Comparison of ENCODE assay signal across 21 cellular contexts in the genomic region with DNA sequence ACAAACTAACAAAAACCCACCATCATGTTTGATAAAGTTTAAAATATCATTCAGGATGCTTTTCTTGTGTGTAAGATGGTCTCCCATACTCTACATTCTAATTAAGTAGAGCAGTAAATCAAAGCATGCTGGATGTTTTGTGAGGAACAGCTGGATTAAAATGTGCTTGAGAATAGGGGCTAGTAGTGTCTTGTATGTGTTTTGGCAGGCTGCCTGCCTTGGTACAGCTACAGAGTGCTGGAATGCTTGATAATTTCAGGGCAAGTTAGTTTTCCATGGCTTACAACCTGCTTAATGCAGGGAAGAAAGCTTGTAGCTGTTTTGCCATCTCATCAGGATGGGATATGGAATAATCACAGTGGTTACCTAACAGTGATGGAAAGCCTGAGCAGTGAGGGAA.
"Had no signal": no experiment of that assay in that cellular context is flagged by ENCODE, and none has a peak within 500 bp of the region (broad histone marks: within the 10 kb centered on the region; RNA-seq: fewer than 3 reads in every experiment).

No MANE protein-coding gene starts in this region.

- H3K36me3 ChIP-seq: left lung, neutrophil, pancreas, right lobe of liver, upper lobe of right lung had no signal

- H3K9me3 Mint-ChIP-seq: activated CD4-positive, alpha-beta memory T cell treated with anti-CD3 and anti-CD28 coated beads, Interleukin-2, amount 10 ng/mL, durations not matched to agents 7 days and 5 days; endodermal cell; stimulated activated naive B cell treated with anti-CD40 and anti-IgM and Interleukin-4, amounts not matched to agents 10 μg/mL and 1 μg/mL and 100 μg/mL, for 72 hours had no signal

- H3K27ac ChIP-seq: body of pancreas, left lung, neutrophil, pancreas, right lobe of liver, upper lobe of right lung had no signal

- H3K27me3 ChIP-seq: body of pancreas, left lung, neutrophil, pancreas, right lobe of liver, upper lobe of right lung had no signal

- ATAC-seq: activated CD8-positive, alpha-beta memory T cell treated with anti-CD3 and anti-CD28 coated beads, Interleukin-2, amount 10 ng/mL, durations not matched to agents 7 days and 5 days; body of pancreas; left lung; mucosa of descending colon; pancreas; right lobe of liver; stimulated activated naive B cell treated with anti-CD40 and anti-IgM and Interleukin-4, amounts not matched to agents 10 μg/mL and 1 μg/mL and 100 μg/mL, for 72 hours; T-cell; upper lobe of right lung had no signal

- H3K27me3 Mint-ChIP-seq: activated CD4-positive, alpha-beta memory T cell treated with anti-CD3 and anti-CD28 coated beads, Interleukin-2, amount 10 ng/mL, durations not matched to agents 7 days and 5 days; activated CD8-positive, alpha-beta memory T cell treated with anti-CD3 and anti-CD28 coated beads, Interleukin-2, amount 10 ng/mL, durations not matched to agents 7 days and 5 days; activated naive CD8-positive, alpha-beta T cell; naive B cell; stimulated activated naive B cell treated with anti-CD40 and anti-IgM and Interleukin-4, amounts not matched to agents 10 μg/mL and 1 μg/mL and 100 μg/mL, for 72 hours; T-cell had no signal

- H3K4me1 Mint-ChIP-seq: activated CD4-positive, alpha-beta memory T cell treated with anti-CD3 and anti-CD28 coated beads, Interleukin-2, amount 10 ng/mL, durations not matched to agents 7 days and 5 days; activated CD8-positive, alpha-beta memory T cell treated with anti-CD3 and anti-CD28 coated beads, Interleukin-2, amount 10 ng/mL, durations not matched to agents 7 days and 5 days; naive B cell; stimulated activated naive B cell treated with anti-CD40 and anti-IgM and Interleukin-4, amounts not matched to agents 10 μg/mL and 1 μg/mL and 100 μg/mL, for 72 hours; T-cell had no signal

- H3K9me3 ChIP-seq: body of pancreas, left lung, mucosa of descending colon, neutrophil, pancreas, right lobe of liver, upper lobe of right lung had no signal

- H3K27ac Mint-ChIP-seq: activated CD4-positive, alpha-beta memory T cell treated with anti-CD3 and anti-CD28 coated beads, Interleukin-2, amount 10 ng/mL, durations not matched to agents 7 days and 5 days; activated CD8-positive, alpha-beta memory T cell treated with anti-CD3 and anti-CD28 coated beads, Interleukin-2, amount 10 ng/mL, durations not matched to agents 7 days and 5 days; activated naive CD8-positive, alpha-beta T cell; endodermal cell; naive B cell; stimulated activated naive B cell treated with anti-CD40 and anti-IgM and Interleukin-4, amounts not matched to agents 10 μg/mL and 1 μg/mL and 100 μg/mL, for 72 hours; T-cell had no signal

- DNase-seq: activated CD4-positive, alpha-beta memory T cell treated with anti-CD3 and anti-CD28 coated beads, Interleukin-2, amount 10 ng/mL, durations not matched to agents 7 days and 5 days; activated CD4-positive, alpha-beta T cell treated with anti-CD3 and anti-CD28 coated beads for 48 hours; activated CD4-positive, CD25-positive, alpha-beta regulatory T cell; activated CD8-positive, alpha-beta memory T cell treated with anti-CD3 and anti-CD28 coated beads, Interleukin-2, amount 10 ng/mL, durations not matched to agents 7 days and 5 days; body of pancreas; central memory CD4-positive, alpha-beta T cell; endodermal cell; hypothalamus; islet precursor cell; left lung; mucosa of descending colon; naive B cell; pancreas; right lobe of liver; stimulated activated CD4-positive, alpha-beta T cell treated with anti-CD3 and anti-CD28 coated beads, Interleukin-4, amount 100 ng/mL, for 1 hour; stimulated activated naive B cell treated with anti-CD40 and anti-IgM and Interleukin-4, amounts not matched to agents 10 μg/mL and 1 μg/mL and 100 μg/mL, for 72 hours; T-cell; upper lobe of right lung had no signal

- H3K4me2 ChIP-seq: smooth muscle cell had no signal

- H3K4me1 ChIP-seq: body of pancreas, left lung, pancreas, right lobe of liver, upper lobe of right lung had no signal

- H3K4me3 ChIP-seq: body of pancreas, left lung, mucosa of descending colon, pancreas, right lobe of liver, smooth muscle cell, upper lobe of right lung had no signal

- H3K36me3 Mint-ChIP-seq: activated CD8-positive, alpha-beta memory T cell treated with anti-CD3 and anti-CD28 coated beads, Interleukin-2, amount 10 ng/mL, durations not matched to agents 7 days and 5 days; activated naive CD8-positive, alpha-beta T cell; naive B cell; stimulated activated naive B cell treated with anti-CD40 and anti-IgM and Interleukin-4, amounts not matched to agents 10 μg/mL and 1 μg/mL and 100 μg/mL, for 72 hours; T-cell had no signal

- H3K4me3 Mint-ChIP-seq: activated CD4-positive, alpha-beta memory T cell treated with anti-CD3 and anti-CD28 coated beads, Interleukin-2, amount 10 ng/mL, durations not matched to agents 7 days and 5 days; activated CD8-positive, alpha-beta memory T cell treated with anti-CD3 and anti-CD28 coated beads, Interleukin-2, amount 10 ng/mL, durations not matched to agents 7 days and 5 days; activated naive CD8-positive, alpha-beta T cell; endodermal cell; naive B cell; stimulated activated naive B cell treated with anti-CD40 and anti-IgM and Interleukin-4, amounts not matched to agents 10 μg/mL and 1 μg/mL and 100 μg/mL, for 72 hours; T-cell had no signal
